22 cellular contexts compared by ENCODE assay signal in the genomic region with DNA sequence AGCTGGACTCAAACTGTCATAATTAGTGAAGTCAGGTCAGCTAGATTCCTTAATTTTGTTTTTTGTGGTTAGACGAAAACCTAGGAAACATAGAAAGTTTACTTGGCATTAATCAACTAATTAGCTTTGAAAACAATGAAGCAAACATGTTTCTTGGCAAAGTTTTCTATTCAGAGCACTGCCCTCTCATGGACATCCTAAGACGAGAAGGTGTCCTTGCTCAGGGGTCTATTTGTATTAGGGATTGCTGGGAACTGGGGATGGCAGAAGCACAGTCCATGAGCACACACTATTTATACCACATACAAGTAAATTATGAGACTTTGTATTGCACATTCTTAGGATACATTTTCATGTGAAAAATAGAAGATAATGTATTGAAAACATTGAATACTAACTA. TPM values are rescaled to one million over a fixed set of nuclear protein-coding genes. Genes with fewer than 3 reads are reported as not detected.
DNase-seq lines count a peak whose midpoint lies in the region; ATAC-seq and TF ChIP-seq lines count a peak whose summit lies in the region.
"Had no signal": no experiment of that assay in that cellular context is flagged by ENCODE, and none has a peak within 500 bp of the region (broad histone marks: within the 10 kb centered on the region; RNA-seq: fewer than 3 reads in every experiment).

No MANE protein-coding gene starts in this region.

- TF ChIP-seq CTCF in GM23338 (conservative IDR thresholded peaks at IDR 0.05; ENCODE audit: low read depth in 2 of 2): peak; percentile 40 to 55
- TF ChIP-seq CTCF in fibroblast of mammary gland (conservative IDR thresholded peaks at IDR 0.05; ENCODE audit: control insufficient read depth, insufficient read depth, low read depth, low read length): peak; percentile 28

- H3K79me2 ChIP-seq in GM23338 (replicated peaks; ENCODE audit: insufficient read depth): no peaks in the 10 kb centered on the region

- no peaks in the 10 kb centered on the region for H4K20me1 ChIP-seq in GM23338 (replicated peaks; ENCODE audit: insufficient read depth)
- H4K20me1 ChIP-seq: BLaER1 had no signal

- no peaks in the 10 kb centered on the region for H3K9me3 Mint-ChIP-seq in GM23338
- H3K9me3 Mint-ChIP-seq: activated naive CD4-positive, alpha-beta T cell treated with anti-CD3 and anti-CD28 coated beads, Interleukin-2, amount 50 U/mL, for 72 hours; activated T-cell treated with anti-CD3 and anti-CD28 coated beads, Interleukin-2, amount 50 U/mL, for 24 hours; stimulated activated naive CD8-positive, alpha-beta T cell treated with anti-CD3 and anti-CD28 coated beads, Interleukin-15, amount 100 ng/mL, for 72 hours had no signal

- peaks cover 20% of the 10 kb centered on the region for H3K4me1 Mint-ChIP-seq in GM23338

- H2AFZ ChIP-seq in GM23338: no peak overlapping the region

- peak; percentile 46 for ATAC-seq in GM23338
- no peak for ATAC-seq in GM18498 (IDR thresholded peaks at IDR 0.05; ENCODE audit: unreplicated experiment)
- no peak for ATAC-seq in HG02884 (IDR thresholded peaks at IDR 0.05; ENCODE audit: unreplicated experiment)
- ATAC-seq: activated naive CD4-positive, alpha-beta T cell treated with anti-CD3 and anti-CD28 coated beads, Interleukin-2, amount 50 U/mL, for 72 hours; stimulated activated naive CD8-positive, alpha-beta T cell treated with anti-CD3 and anti-CD28 coated beads, Interleukin-15, amount 100 ng/mL, for 72 hours had no signal

- in situ Hi-C loops in ACHN (cut with HindIII; ENCODE audit: low pct_ligation_motif_present, low pct_unique_long_range_greater_than_20kb, low sequenced_read_pairs) (no loop called here), SK-MEL-5 (cut with HindIII; ENCODE audit: low pct_unique_long_range_greater_than_20kb, low sequenced_read_pairs) (no loop called here)

- no peaks in the 10 kb centered on the region for H3K4me1 ChIP-seq in GM23338 (ENCODE audit: insufficient read depth)

- no peaks in the 10 kb centered on the region for H3K27me3 ChIP-seq in GM23338 (ENCODE audit: insufficient read depth)
- H3K27me3 ChIP-seq: BLaER1 had no signal

- no peak overlapping the region for H3K4me2 ChIP-seq in GM23338
- H3K4me2 ChIP-seq: BLaER1 had no signal

- H3K27ac Mint-ChIP-seq in GM23338: no peak overlapping the region
- H3K27ac Mint-ChIP-seq: stimulated activated naive CD8-positive, alpha-beta T cell treated with anti-CD3 and anti-CD28 coated beads, Interleukin-15, amount 100 ng/mL, for 72 hours had no signal

- peaks cover 7% of the 10 kb centered on the region; the same call in 1 of the 2 replicates for H3K9me2 ChIP-seq in GM23338 (ENCODE audit: insufficient read depth)

- DNase-seq in ACHN (peak; percentile 6), GM23338 (ENCODE audit: low spot score) (peak; percentile 42), SK-MEL-5 (ENCODE audit: low read depth, low spot score) (peak; percentile 40), fibroblast of mammary gland (ENCODE audit: low read depth) (no peak), NOMO-1 treated with dmso at 0.1 percent for 144 hours (lab: John Stamatoyannopoulos, UW; ENCODE audit: unreplicated experiment) (no peak), NCI-H1436 (lab: John Stamatoyannopoulos, UW) (no peak)
- DNase-seq: activated CD4-positive, alpha-beta T cell treated with anti-CD3 and anti-CD28 coated beads for 48 hours; activated T-cell treated with anti-CD3 and anti-CD28 coated beads, Interleukin-2, amount 50 U/mL, for 24 hours; DMS79; effector memory CD4-positive, alpha-beta T cell; MM.1S; NCI-H2029; NCI-H774; stimulated activated CD4-positive, alpha-beta T cell treated with anti-CD3 and anti-CD28 coated beads, Interleukin-15, amount 100 ng/mL, for 24 hours; stimulated activated naive CD8-positive, alpha-beta T cell treated with anti-CD3 and anti-CD28 coated beads, Interleukin-15, amount 100 ng/mL, for 72 hours; T-helper 9 cell had no signal

- no peak overlapping the region for H3K4me3 Mint-ChIP-seq in GM23338
- H3K4me3 Mint-ChIP-seq: activated T-cell treated with anti-CD3 and anti-CD28 coated beads, Interleukin-2, amount 50 U/mL, for 24 hours; stimulated activated naive CD8-positive, alpha-beta T cell treated with anti-CD3 and anti-CD28 coated beads, Interleukin-15, amount 100 ng/mL, for 72 hours had no signal

- H3K36me3 Mint-ChIP-seq in GM23338 (ENCODE audit: low read depth): no peaks in the 10 kb centered on the region

- H3F3A ChIP-seq in GM23338 (replicated peaks; ENCODE audit: low read depth): no peaks in the 10 kb centered on the region

- no peak overlapping the region for H3K4me3 ChIP-seq in GM23338
- no peak overlapping the region for H3K4me3 ChIP-seq in fibroblast of mammary gland (ENCODE audit: control insufficient read depth, low read depth, low read length)
- H3K4me3 ChIP-seq: BLaER1 had no signal

- no peaks in the 10 kb centered on the region for H3K36me3 ChIP-seq in GM23338 (ENCODE audit: insufficient read depth)

- H3K27ac ChIP-seq in GM23338 (ENCODE audit: low read depth): no peak overlapping the region
- H3K27ac ChIP-seq: BLaER1 had no signal

- H3K27me3 Mint-ChIP-seq in GM23338 (ENCODE audit: insufficient read depth, low read depth, poor library complexity): no peaks in the 10 kb centered on the region
- H3K27me3 Mint-ChIP-seq: activated T-cell treated with anti-CD3 and anti-CD28 coated beads, Interleukin-2, amount 50 U/mL, for 24 hours; stimulated activated naive CD8-positive, alpha-beta T cell treated with anti-CD3 and anti-CD28 coated beads, Interleukin-15, amount 100 ng/mL, for 72 hours had no signal

TF ChIP-seq in GM23338, 12 proteins besides CTCF, POLR2A, EP300 and RAD21:
- TF ChIP-seq ZNF114 (CRISPR knock-in tag; IDR thresholded peaks at IDR 0.05): no peak
- no peak for TF ChIP-seq JUNB (IDR thresholded peaks at IDR 0.05; ENCODE audit: unreplicated experiment)
- TF ChIP-seq, protein P1, sequence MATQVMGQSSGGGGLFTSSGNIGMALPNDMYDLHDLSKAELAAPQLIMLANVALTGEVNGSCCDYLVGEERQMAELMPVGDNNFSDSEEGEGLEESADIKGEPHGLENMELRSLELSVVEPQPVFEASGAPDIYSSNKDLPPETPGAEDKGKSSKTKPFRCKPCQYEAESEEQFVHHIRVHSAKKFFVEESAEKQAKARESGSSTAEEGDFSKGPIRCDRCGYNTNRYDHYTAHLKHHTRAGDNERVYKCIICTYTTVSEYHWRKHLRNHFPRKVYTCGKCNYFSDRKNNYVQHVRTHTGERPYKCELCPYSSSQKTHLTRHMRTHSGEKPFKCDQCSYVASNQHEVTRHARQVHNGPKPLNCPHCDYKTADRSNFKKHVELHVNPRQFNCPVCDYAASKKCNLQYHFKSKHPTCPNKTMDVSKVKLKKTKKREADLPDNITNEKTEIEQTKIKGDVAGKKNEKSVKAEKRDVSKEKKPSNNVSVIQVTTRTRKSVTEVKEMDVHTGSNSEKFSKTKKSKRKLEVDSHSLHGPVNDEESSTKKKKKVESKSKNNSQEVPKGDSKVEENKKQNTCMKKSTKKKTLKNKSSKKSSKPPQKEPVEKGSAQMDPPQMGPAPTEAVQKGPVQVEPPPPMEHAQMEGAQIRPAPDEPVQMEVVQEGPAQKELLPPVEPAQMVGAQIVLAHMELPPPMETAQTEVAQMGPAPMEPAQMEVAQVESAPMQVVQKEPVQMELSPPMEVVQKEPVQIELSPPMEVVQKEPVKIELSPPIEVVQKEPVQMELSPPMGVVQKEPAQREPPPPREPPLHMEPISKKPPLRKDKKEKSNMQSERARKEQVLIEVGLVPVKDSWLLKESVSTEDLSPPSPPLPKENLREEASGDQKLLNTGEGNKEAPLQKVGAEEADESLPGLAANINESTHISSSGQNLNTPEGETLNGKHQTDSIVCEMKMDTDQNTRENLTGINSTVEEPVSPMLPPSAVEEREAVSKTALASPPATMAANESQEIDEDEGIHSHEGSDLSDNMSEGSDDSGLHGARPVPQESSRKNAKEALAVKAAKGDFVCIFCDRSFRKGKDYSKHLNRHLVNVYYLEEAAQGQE (IDR thresholded peaks at IDR 0.05; ENCODE audit: unreplicated experiment): no peak
- TF ChIP-seq STAT1 (IDR thresholded peaks at IDR 0.05; ENCODE audit: unreplicated experiment): no peak
- no peak for TF ChIP-seq CREB1 (CRISPR knock-in tag; IDR thresholded peaks at IDR 0.05; ENCODE audit: low read depth)

RNA-seq across cellular contexts. Expression of a gene that starts 49.7 kb away (rescaled TPM):
- total RNA-seq in GM23338 (2014; rRNA removed; shearing (Covaris generic)): 25.2 and 25.9 TPM in 2 replicates
- 12.9 and 16.2 TPM in 2 replicates for polyA plus RNA-seq in GM23338 (2016; fragmentation: Nextera tagmentation; extraction: Ambion mirVana)
- total RNA-seq in SK-MEL-5 (2014; rRNA removed; shearing (Covaris generic)): 12.5 and 18.3 TPM in 2 replicates
- polyA plus RNA-seq in SK-MEL-5 (2015; cell fraction: cytosol; rRNA removed): 9.6 and 18.1 TPM in 2 replicates
- 45.7 and 54.2 TPM in 2 replicates for polyA plus RNA-seq in SK-MEL-5 (2015; cell fraction: nucleus; rRNA removed)

RNA-seq across cellular contexts. Expression of a gene that starts 56.3 kb away (rescaled TPM):
- 0.73 TPM in 1 of 2 replicates, not detected in the other for total RNA-seq in GM23338 (2014; rRNA removed; shearing (Covaris generic))
- polyA plus RNA-seq in GM23338 (2016; fragmentation: Nextera tagmentation; extraction: Ambion mirVana): 0.28 and 0.40 TPM in 2 replicates
- 0.08 and 0.69 TPM in 2 replicates for total RNA-seq in SK-MEL-5 (2014; rRNA removed; shearing (Covaris generic))
- 0.05 and 0.11 TPM in 2 replicates for polyA plus RNA-seq in SK-MEL-5 (2015; cell fraction: cytosol; rRNA removed)
- polyA plus RNA-seq in SK-MEL-5 (2015; cell fraction: nucleus; rRNA removed): 0.75 and 1.0 TPM in 2 replicates
- total RNA-seq: H4, myocyte had no signal

Comparison
In these comparisons a context has a peak if more than half of its experiments do, and no peak if none do; other contexts are left out.
1. DNase-seq: peak in ACHN (single experiment), GM23338 (single experiment) and SK-MEL-5 (single experiment); none in fibroblast of mammary gland (single experiment), NOMO-1 treated with dmso at 0.1 percent for 144 hours (single experiment) and NCI-H1436 (single experiment).